ENCODE assay signal across 1 cellular context in the genomic region with DNA sequence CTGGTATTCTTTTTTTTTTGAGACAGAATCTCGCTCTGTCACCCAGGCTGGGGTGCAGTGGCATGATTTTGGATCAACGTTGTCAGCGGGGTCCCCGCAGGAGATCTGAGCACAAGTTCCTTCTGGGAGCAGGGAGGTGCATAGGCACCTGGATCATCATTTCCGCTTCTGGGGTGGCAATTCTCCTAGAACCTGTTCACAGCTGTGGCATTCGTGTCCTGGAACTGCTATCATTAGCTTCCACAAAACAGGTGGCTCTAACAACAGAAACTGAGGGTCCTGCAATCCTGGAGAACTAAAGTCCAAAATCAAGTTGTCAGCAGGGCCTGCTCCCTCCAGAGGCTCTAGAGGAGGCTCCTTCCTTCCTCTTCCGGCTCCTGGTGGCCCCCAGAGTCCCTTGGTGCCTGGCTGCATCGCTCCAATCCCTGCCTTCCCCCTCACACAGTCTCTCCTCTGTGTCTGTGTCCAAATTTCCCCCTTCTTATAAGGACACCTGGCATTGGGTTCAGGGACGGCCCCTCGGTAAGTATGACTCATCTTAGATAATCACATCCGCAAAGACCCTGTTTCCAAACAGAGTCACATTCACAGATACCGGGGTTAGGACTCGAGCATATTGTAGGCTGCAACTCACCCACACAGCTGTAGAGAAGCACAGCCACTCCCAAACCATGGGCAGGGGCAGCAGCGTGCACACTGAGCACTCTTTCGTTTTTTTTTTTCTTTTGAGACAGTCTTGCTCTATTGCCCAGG.
TF ChIP-seq lines count a peak whose summit lies in the region.

No MANE protein-coding gene starts in this region.

TF ChIP-seq in HepG2, 621 proteins besides CTCF, POLR2A, EP300 and RAD21 (continued from another document and continues in another):
- TF ChIP-seq ZSCAN5A (CRISPR knock-in tag; IDR thresholded peaks at IDR 0.05; ENCODE audit: borderline replicate concordance) (no peak), ZNF784 (CRISPR knock-in tag; IDR thresholded peaks at IDR 0.05; ENCODE audit: borderline replicate concordance) (no peak), RBAK (CRISPR knock-in tag; IDR thresholded peaks at IDR 0.05) (no peak), NCOA2 (CRISPR knock-in tag; IDR thresholded peaks at IDR 0.05) (peak; percentile 39; the same call in 1 of the 2 replicates), SMC3 (IDR thresholded peaks at IDR 0.05; ENCODE audit: low read length) (no peak), RBM39 (IDR thresholded peaks at IDR 0.05; ENCODE audit: low read depth, low read length, poor library complexity, severe bottlenecking) (no peak), ZNF335 (CRISPR knock-in tag; IDR thresholded peaks at IDR 0.05) (no peak), YEATS4 (CRISPR knock-in tag; IDR thresholded peaks at IDR 0.05; ENCODE audit: borderline replicate concordance) (no peak), BCL6 (CRISPR knock-in tag; IDR thresholded peaks at IDR 0.05) (no peak), SP2 (CRISPR knock-in tag; IDR thresholded peaks at IDR 0.05) (no peak), FOXA1 (IDR thresholded peaks at IDR 0.05) (no peak), FOXA1 (CRISPR knock-in tag; IDR thresholded peaks at IDR 0.05) (0 out of 2 replicates have a peak, but pooled peaks have one; percentile 21), SOX13 (IDR thresholded peaks at IDR 0.05) (no peak), SOX13 (CRISPR knock-in tag; conservative IDR thresholded peaks at IDR 0.05 in 1 of 2, IDR thresholded peaks at IDR 0.05 in 1 of 2) (peak in 1 of 2 experiments; percentile 25; a peak in 1 of 4 replicates), RNF219 (CRISPR knock-in tag; IDR thresholded peaks at IDR 0.05) (no peak), POGZ (CRISPR knock-in tag; IDR thresholded peaks at IDR 0.05) (no peak), ZNF280B (CRISPR knock-in tag; IDR thresholded peaks at IDR 0.05; ENCODE audit: borderline replicate concordance) (no peak), PAWR (CRISPR knock-in tag; IDR thresholded peaks at IDR 0.05; ENCODE audit: borderline replicate concordance) (no peak), FIP1L1 (IDR thresholded peaks at IDR 0.05; ENCODE audit: borderline replicate concordance, insufficient read depth, low read depth, low read length) (no peak), NFKB2 (CRISPR knock-in tag; IDR thresholded peaks at IDR 0.05; ENCODE audit: borderline replicate concordance) (no peak), TP53 (CRISPR knock-in tag; conservative IDR thresholded peaks at IDR 0.05) (no peak), MXI1 (IDR thresholded peaks at IDR 0.05; ENCODE audit: borderline replicate concordance, low read depth, low read length) (no peak), THAP11 (CRISPR knock-in tag; IDR thresholded peaks at IDR 0.05) (peak; percentile 54; the same call in 1 of the 2 replicates), ZNF660 (CRISPR knock-in tag; IDR thresholded peaks at IDR 0.05; ENCODE audit: borderline replicate concordance, low read depth) (no peak), ZNF569 (CRISPR knock-in tag; IDR thresholded peaks at IDR 0.05; ENCODE audit: borderline replicate concordance) (no peak), NR0B2 (CRISPR knock-in tag; IDR thresholded peaks at IDR 0.05) (no peak), MTA1 (CRISPR knock-in tag; IDR thresholded peaks at IDR 0.05; ENCODE audit: borderline replicate concordance) (no peak), ATF7 (IDR thresholded peaks at IDR 0.05) (no peak), ATF7 (CRISPR knock-in tag; IDR thresholded peaks at IDR 0.05) (0 out of 2 replicates have a peak, but pooled peaks have one; percentile 14), ZNF776 (CRISPR knock-in tag; IDR thresholded peaks at IDR 0.05) (no peak), KAT7 (CRISPR knock-in tag; IDR thresholded peaks at IDR 0.05; ENCODE audit: borderline replicate concordance) (no peak), MEF2D (CRISPR knock-in tag; IDR thresholded peaks at IDR 0.05) (no peak), SRSF1 (optimal IDR thresholded peaks at IDR 0.05; ENCODE audit: low read depth, low read length) (no peak), ZNF777 (CRISPR knock-in tag; IDR thresholded peaks at IDR 0.05) (no peak), ZNF709 (CRISPR knock-in tag; IDR thresholded peaks at IDR 0.05) (no peak), ZNF17 (CRISPR knock-in tag; IDR thresholded peaks at IDR 0.05) (no peak), KAT2B (IDR thresholded peaks at IDR 0.05; ENCODE audit: borderline replicate concordance, low read depth, low read length) (no peak), MAFG (CRISPR knock-in tag; IDR thresholded peaks at IDR 0.05) (no peak), HNF4G (IDR thresholded peaks at IDR 0.05; ENCODE audit: borderline replicate concordance, low read depth, low read length) (no peak), HNF4G (CRISPR knock-in tag; IDR thresholded peaks at IDR 0.05; ENCODE audit: borderline replicate concordance, low read depth) (no peak), ZNF607 (CRISPR knock-in tag; IDR thresholded peaks at IDR 0.05; ENCODE audit: borderline replicate concordance) (no peak), RCOR2 (CRISPR knock-in tag; IDR thresholded peaks at IDR 0.05) (0 out of 2 replicates have a peak, but pooled peaks have one; percentile 32), MAFF (IDR thresholded peaks at IDR 0.05; ENCODE audit: low read depth, low read length) (no peak)
- TF ChIP-seq, protein P1, sequence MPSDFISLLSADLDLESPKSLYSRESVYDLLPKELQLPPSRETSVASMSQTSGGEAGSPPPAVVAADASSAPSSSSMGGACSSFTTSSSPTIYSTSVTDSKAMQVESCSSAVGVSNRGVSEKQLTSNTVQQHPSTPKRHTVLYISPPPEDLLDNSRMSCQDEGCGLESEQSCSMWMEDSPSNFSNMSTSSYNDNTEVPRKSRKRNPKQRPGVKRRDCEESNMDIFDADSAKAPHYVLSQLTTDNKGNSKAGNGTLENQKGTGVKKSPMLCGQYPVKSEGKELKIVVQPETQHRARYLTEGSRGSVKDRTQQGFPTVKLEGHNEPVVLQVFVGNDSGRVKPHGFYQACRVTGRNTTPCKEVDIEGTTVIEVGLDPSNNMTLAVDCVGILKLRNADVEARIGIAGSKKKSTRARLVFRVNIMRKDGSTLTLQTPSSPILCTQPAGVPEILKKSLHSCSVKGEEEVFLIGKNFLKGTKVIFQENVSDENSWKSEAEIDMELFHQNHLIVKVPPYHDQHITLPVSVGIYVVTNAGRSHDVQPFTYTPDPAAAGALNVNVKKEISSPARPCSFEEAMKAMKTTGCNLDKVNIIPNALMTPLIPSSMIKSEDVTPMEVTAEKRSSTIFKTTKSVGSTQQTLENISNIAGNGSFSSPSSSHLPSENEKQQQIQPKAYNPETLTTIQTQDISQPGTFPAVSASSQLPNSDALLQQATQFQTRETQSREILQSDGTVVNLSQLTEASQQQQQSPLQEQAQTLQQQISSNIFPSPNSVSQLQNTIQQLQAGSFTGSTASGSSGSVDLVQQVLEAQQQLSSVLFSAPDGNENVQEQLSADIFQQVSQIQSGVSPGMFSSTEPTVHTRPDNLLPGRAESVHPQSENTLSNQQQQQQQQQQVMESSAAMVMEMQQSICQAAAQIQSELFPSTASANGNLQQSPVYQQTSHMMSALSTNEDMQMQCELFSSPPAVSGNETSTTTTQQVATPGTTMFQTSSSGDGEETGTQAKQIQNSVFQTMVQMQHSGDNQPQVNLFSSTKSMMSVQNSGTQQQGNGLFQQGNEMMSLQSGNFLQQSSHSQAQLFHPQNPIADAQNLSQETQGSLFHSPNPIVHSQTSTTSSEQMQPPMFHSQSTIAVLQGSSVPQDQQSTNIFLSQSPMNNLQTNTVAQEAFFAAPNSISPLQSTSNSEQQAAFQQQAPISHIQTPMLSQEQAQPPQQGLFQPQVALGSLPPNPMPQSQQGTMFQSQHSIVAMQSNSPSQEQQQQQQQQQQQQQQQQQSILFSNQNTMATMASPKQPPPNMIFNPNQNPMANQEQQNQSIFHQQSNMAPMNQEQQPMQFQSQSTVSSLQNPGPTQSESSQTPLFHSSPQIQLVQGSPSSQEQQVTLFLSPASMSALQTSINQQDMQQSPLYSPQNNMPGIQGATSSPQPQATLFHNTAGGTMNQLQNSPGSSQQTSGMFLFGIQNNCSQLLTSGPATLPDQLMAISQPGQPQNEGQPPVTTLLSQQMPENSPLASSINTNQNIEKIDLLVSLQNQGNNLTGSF (CRISPR knock-in tag; IDR thresholded peaks at IDR 0.05) = no peak
- TF ChIP-seq, protein P2, sequence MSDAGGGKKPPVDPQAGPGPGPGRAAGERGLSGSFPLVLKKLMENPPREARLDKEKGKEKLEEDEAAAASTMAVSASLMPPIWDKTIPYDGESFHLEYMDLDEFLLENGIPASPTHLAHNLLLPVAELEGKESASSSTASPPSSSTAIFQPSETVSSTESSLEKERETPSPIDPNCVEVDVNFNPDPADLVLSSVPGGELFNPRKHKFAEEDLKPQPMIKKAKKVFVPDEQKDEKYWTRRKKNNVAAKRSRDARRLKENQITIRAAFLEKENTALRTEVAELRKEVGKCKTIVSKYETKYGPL (CRISPR knock-in tag; IDR thresholded peaks at IDR 0.05) = no peak
- TF ChIP-seq, protein P3, sequence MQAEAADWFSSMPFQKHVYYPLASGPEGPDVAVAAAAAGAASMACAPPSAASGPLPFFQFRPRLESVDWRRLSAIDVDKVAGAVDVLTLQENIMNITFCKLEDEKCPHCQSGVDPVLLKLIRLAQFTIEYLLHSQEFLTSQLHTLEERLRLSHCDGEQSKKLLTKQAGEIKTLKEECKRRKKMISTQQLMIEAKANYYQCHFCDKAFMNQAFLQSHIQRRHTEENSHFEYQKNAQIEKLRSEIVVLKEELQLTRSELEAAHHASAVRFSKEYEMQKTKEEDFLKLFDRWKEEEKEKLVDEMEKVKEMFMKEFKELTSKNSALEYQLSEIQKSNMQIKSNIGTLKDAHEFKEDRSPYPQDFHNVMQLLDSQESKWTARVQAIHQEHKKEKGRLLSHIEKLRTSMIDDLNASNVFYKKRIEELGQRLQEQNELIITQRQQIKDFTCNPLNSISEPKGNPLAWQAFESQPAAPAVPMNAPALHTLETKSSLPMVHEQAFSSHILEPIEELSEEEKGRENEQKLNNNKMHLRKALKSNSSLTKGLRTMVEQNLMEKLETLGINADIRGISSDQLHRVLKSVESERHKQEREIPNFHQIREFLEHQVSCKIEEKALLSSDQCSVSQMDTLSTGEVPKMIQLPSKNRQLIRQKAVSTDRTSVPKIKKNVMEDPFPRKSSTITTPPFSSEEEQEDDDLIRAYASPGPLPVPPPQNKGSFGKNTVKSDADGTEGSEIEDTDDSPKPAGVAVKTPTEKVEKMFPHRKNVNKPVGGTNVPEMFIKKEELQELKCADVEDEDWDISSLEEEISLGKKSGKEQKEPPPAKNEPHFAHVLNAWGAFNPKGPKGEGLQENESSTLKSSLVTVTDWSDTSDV (CRISPR knock-in tag; IDR thresholded peaks at IDR 0.05) = no peak
- TF ChIP-seq, protein P4, sequence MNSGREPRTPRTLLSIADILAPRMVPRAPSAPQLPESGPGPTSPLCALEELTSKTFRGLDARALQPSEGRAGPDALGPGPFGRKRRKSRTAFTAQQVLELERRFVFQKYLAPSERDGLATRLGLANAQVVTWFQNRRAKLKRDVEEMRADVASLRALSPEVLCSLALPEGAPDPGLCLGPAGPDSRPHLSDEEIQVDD (CRISPR knock-in tag; IDR thresholded peaks at IDR 0.05; ENCODE audit: borderline replicate concordance) = no peak
- TF ChIP-seq, protein P5, sequence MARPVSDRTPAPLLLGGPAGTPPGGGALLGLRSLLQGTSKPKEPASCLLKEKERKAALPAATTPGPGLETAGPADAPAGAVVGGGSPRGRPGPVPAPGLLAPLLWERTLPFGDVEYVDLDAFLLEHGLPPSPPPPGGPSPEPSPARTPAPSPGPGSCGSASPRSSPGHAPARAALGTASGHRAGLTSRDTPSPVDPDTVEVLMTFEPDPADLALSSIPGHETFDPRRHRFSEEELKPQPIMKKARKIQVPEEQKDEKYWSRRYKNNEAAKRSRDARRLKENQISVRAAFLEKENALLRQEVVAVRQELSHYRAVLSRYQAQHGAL (CRISPR knock-in tag; IDR thresholded peaks at IDR 0.05; ENCODE audit: not compliant biosample characterization) = no peak
